Comparison of ENCODE assay signal across 1 cellular context in the genomic region with DNA sequence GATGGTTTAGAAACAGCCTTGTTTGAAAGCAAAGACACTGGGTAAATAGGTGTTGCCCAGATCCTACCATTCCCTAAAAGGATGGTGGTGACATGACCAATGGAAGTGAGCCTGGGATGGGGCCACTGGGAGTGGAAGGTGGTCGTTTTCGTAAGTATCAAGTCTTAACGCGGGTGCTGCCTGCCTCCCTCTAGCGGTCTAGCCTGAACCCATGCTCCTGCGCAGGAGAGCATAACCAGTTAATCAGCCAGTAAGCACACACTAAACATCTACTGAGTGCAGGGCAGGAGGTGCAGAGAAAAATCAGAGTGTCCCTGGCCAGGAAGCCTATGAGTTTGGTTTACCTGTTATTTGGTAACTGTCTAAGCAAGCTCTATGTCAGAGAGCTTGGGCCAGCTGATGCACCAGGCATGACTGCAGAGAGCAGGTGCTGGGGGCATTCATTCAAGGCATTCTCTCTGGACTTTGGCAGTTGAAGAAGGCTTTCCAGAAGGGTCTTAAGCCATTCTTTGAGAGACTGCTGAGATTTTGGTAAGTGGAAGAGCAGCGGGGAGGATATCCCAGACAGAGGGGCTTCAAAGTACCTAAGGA.
TF ChIP-seq lines count a peak whose summit lies in the region.

No MANE protein-coding gene starts in this region.

TF ChIP-seq in GM23338, 12 proteins besides CTCF, POLR2A, EP300 and RAD21 (continued from another document):
- TF ChIP-seq, protein P1, sequence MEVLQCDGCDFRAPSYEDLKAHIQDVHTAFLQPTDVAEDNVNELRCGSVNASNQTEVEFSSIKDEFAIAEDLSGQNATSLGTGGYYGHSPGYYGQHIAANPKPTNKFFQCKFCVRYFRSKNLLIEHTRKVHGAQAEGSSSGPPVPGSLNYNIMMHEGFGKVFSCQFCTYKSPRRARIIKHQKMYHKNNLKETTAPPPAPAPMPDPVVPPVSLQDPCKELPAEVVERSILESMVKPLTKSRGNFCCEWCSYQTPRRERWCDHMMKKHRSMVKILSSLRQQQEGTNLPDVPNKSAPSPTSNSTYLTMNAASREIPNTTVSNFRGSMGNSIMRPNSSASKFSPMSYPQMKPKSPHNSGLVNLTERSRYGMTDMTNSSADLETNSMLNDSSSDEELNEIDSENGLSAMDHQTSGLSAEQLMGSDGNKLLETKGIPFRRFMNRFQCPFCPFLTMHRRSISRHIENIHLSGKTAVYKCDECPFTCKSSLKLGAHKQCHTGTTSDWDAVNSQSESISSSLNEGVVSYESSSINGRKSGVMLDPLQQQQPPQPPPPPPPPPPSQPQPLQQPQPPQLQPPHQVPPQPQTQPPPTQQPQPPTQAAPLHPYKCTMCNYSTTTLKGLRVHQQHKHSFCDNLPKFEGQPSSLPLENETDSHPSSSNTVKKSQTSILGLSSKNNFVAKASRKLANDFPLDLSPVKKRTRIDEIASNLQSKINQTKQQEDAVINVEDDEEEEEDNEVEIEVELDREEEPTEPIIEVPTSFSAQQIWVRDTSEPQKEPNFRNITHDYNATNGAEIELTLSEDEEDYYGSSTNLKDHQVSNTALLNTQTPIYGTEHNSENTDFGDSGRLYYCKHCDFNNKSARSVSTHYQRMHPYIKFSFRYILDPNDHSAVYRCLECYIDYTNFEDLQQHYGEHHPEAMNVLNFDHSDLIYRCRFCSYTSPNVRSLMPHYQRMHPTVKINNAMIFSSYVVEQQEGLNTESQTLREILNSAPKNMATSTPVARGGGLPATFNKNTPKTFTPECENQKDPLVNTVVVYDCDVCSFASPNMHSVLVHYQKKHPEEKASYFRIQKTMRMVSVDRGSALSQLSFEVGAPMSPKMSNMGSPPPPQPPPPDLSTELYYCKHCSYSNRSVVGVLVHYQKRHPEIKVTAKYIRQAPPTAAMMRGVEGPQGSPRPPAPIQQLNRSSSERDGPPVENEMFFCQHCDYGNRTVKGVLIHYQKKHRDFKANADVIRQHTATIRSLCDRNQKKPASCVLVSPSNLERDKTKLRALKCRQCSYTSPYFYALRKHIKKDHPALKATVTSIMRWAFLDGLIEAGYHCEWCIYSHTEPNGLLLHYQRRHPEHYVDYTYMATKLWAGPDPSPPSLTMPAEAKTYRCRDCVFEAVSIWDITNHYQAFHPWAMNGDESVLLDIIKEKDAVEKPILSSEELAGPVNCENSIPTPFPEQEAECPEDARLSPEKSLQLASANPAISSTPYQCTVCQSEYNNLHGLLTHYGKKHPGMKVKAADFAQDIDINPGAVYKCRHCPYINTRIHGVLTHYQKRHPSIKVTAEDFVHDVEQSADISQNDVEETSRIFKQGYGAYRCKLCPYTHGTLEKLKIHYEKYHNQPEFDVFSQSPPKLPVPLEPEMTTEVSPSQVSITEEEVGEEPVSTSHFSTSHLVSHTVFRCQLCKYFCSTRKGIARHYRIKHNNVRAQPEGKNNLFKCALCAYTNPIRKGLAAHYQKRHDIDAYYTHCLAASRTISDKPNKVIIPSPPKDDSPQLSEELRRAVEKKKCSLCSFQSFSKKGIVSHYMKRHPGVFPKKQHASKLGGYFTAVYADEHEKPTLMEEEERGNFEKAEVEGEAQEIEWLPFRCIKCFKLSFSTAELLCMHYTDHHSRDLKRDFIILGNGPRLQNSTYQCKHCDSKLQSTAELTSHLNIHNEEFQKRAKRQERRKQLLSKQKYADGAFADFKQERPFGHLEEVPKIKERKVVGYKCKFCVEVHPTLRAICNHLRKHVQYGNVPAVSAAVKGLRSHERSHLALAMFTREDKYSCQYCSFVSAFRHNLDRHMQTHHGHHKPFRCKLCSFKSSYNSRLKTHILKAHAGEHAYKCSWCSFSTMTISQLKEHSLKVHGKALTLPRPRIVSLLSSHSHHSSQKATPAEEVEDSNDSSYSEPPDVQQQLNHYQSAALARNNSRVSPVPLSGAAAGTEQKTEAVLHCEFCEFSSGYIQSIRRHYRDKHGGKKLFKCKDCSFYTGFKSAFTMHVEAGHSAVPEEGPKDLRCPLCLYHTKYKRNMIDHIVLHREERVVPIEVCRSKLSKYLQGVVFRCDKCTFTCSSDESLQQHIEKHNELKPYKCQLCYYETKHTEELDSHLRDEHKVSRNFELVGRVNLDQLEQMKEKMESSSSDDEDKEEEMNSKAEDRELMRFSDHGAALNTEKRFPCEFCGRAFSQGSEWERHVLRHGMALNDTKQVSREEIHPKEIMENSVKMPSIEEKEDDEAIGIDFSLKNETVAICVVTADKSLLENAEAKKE (CRISPR knock-in tag; IDR thresholded peaks at IDR 0.05) = no peak
- TF ChIP-seq EZH2 (IDR thresholded peaks at IDR 0.05; ENCODE audit: low read depth, unreplicated experiment) = no peak
- TF ChIP-seq STAT1 (IDR thresholded peaks at IDR 0.05; ENCODE audit: unreplicated experiment) = no peak
